Comparison of ENCODE assay signal across 8 cellular contexts in the genomic region with DNA sequence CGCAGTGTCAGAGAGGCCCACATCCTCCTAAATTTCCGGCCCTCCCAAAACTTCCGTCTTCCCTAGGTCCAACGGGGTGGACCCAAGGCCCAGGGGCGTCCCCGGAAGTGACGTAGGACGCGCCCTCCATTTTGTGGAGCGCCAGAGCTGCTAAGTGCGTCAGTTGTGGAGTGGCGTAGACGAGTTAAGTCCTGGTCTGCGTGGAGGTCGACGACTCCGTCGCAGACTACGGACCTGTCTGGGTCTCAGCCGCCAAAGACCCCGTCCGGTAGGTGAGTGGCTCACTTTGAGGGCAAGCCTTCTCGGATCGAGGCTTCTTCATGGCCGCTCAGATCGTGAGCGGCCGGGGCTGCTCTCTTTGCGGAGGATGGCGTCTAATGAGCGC. TPM values are rescaled to one million over a fixed set of nuclear protein-coding genes. Genes with fewer than 3 reads are reported as not detected.
DNase-seq lines count a peak whose midpoint lies in the region; ATAC-seq, FAIRE-seq and TF ChIP-seq lines count a peak whose summit lies in the region.

A gene (plus strand): TSS at position 159 of the 385 bp plus-strand sequence. CDS start 1,015 bp downstream, outside the sequence.

- ATAC-seq in GM18520 (IDR thresholded peaks at IDR 0.05; ENCODE audit: unreplicated experiment) (peak; percentile 65), HG03064 (IDR thresholded peaks at IDR 0.05; ENCODE audit: low read depth, unreplicated experiment) (peak; percentile 80), body of pancreas (peak; percentile 94), sciatic nerve (peak; percentile 98)

- peaks cover 14 to 29% of the 10 kb centered on the region in 2 donors for H3K36me3 ChIP-seq in body of pancreas (replicated peaks in 1 of 2; ENCODE audit: insufficient read depth in 1 of 2, low read depth in 2 of 2)

- no peaks in the 10 kb centered on the region for H3K9me3 ChIP-seq in body of pancreas

- peaks cover 37% of the 10 kb centered on the region for H3K4me1 ChIP-seq in body of pancreas

- DNase-seq in NCI-H2107 treated with DMSO at 0.1 percent for 48 hours (lab: John Stamatoyannopoulos, UW; ENCODE audit: unreplicated experiment) (peak; percentile 92), body of pancreas (peak; percentile 95 to 97 (median 96)), iPS DF 19.7 (ENCODE audit: low read depth, low spot score) (peak; percentile 90), sciatic nerve (ENCODE audit: low spot score) (peak; percentile 98)

- H3K27me3 ChIP-seq in body of pancreas = no peaks in the 10 kb centered on the region

- H3K4me3 ChIP-seq in body of pancreas = peak within 1 kb of the TSS; percentile 33 to 91

- peak within 1 kb of the TSS; percentile 96 for H3K27ac ChIP-seq in 22Rv1
- H3K27ac ChIP-seq in body of pancreas = peak within 1 kb of the TSS; percentile 97 to 99 (median 98)

- peak; percentile 63 for FAIRE-seq in TTC549 (lab: Jason Lieb, UNC)

- WGBS in body of pancreas, 2 donors = 0% methylated on average over 23 to 31 of the region's 31 CpGs

- intact Hi-C loops in body of pancreas (cut with DNase I) = no loop called here
- intact Hi-C loops in sciatic nerve (cut with DNase I) = no loop called here

- TF ChIP-seq CTCF in 22Rv1 (IDR thresholded peaks at IDR 0.05) = no peak
- TF ChIP-seq CTCF in body of pancreas (IDR thresholded peaks at IDR 0.05) = no peak

- TF ChIP-seq POLR2A in body of pancreas (IDR thresholded peaks at IDR 0.05) = peak; percentile 96 to 100 (median 100)

RNA-seq across cellular contexts. Expression of the gene that starts here (rescaled TPM):
- 100 to 1,000 TPM; 198 to 230 TPM for total RNA-seq in body of pancreas
- 566 TPM for total RNA-seq in sciatic nerve

Comparison
In these comparisons a context has a peak if more than half of its experiments do, and no peak if none do; other contexts are left out.
1. Peak in every context shown above with its lines: DNase-seq, ATAC-seq, H3K4me3 ChIP-seq and H3K27ac ChIP-seq.